ENCODE assay signal across 34 cellular contexts in the genomic region with DNA sequence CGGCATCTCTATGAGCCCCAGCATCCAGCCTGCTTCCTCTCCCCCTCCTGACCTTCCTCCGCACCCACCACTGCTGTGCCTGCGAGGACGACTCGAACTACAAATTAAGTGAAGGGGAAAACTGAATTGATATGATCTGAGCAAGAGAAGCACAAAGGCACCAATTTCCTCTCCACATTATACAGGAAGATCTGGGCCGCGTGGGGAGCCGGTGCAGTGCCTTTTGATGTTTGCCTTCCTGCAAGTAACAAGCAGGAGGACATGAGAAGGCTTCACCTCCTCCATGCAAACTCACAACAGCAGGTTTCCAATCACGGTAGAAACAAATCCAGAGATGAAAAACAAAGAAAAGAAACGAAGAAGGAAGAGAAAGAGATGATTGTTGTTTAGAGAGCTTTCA. TPM values are rescaled to one million over a fixed set of nuclear protein-coding genes. Genes with fewer than 3 reads are reported as not detected.
"Had no signal": no experiment of that assay in that cellular context is flagged by ENCODE, and none has a peak within 500 bp of the region (broad histone marks: within the 10 kb centered on the region; RNA-seq: fewer than 3 reads in every experiment).

No MANE protein-coding gene starts in this region.

- H3K4me3 ChIP-seq: ascending aorta, breast epithelium, cardiac muscle cell, coronary artery, dorsolateral prefrontal cortex, esophagus muscularis mucosa, gastrocnemius medialis, heart left ventricle had no signal

- ATAC-seq: activated naive CD4-positive, alpha-beta T cell treated with anti-CD3 and anti-CD28 coated beads, Interleukin-2, amount 50 U/mL, for 72 hours; activated T-cell treated with anti-CD3 and anti-CD28 coated beads, Interleukin-2, amount 50 U/mL, for 72 hours; foreskin keratinocyte; gastrocnemius medialis; heart left ventricle; T-helper 17 cell; WTC11 had no signal

- H3K9me3 ChIP-seq: ascending aorta, breast epithelium, esophagus muscularis mucosa, gastrocnemius medialis, heart left ventricle had no signal

- H3K27ac ChIP-seq: ascending aorta, breast epithelium, cardiac muscle cell, coronary artery, dorsolateral prefrontal cortex, esophagus muscularis mucosa, foreskin keratinocyte, gastrocnemius medialis, heart left ventricle, VCaP had no signal

- H3K27me3 ChIP-seq: ascending aorta, breast epithelium, gastrocnemius medialis had no signal

- H3K4me1 ChIP-seq: ascending aorta, breast epithelium, esophagus muscularis mucosa, foreskin keratinocyte, gastrocnemius medialis, heart left ventricle had no signal

- H3K36me3 Mint-ChIP-seq: activated naive CD4-positive, alpha-beta T cell treated with anti-CD3 and anti-CD28 coated beads, Interleukin-2, amount 10 ng/mL, durations not matched to agents 7 days and 5 days; activated naive CD4-positive, alpha-beta T cell treated with anti-CD3 and anti-CD28 coated beads, Interleukin-2, amount 50 U/mL, for 72 hours; activated naive CD8-positive, alpha-beta T cell treated with anti-CD3 and anti-CD28 coated beads, Interleukin-2, amount 10 ng/mL, durations not matched to agents 7 days and 5 days; brain; WTC11 had no signal

- H3K9me3 Mint-ChIP-seq: activated CD4-positive, alpha-beta memory T cell treated with anti-CD3 and anti-CD28 coated beads, Interleukin-2, amount 10 ng/mL, durations not matched to agents 7 days and 5 days; activated CD4-positive, alpha-beta T cell treated with anti-CD3 and anti-CD28 coated beads, Interleukin-2, amount 10 ng/mL, durations not matched to agents 7 days and 5 days; activated naive CD4-positive, alpha-beta T cell treated with anti-CD3 and anti-CD28 coated beads, Interleukin-2, amount 10 ng/mL, durations not matched to agents 7 days and 5 days; activated naive CD4-positive, alpha-beta T cell treated with anti-CD3 and anti-CD28 coated beads, Interleukin-2, amount 50 U/mL, for 72 hours; activated naive CD8-positive, alpha-beta T cell treated with anti-CD3 and anti-CD28 coated beads, Interleukin-2, amount 10 ng/mL, durations not matched to agents 7 days and 5 days; activated T-cell treated with anti-CD3 and anti-CD28 coated beads, Interleukin-2, amount 50 U/mL, for 24 hours; activated T-cell treated with anti-CD3 and anti-CD28 coated beads, Interleukin-2, amount 50 U/mL, for 72 hours; central memory CD8-positive, alpha-beta T cell; dendritic cell treated with granulocyte-macrophage colony-stimulating factor and Interleukin-4, amounts not matched to agents 40 ng/mL and 50 ng/mL, for 4 days; endodermal cell; T-helper 2 cell treated with Interferon-gamma antibody and Interleukin-4, amounts not matched to agents 5 μg/mL and 100 μg/mL, for 36 hours; WTC11 had no signal

- H3K4me1 Mint-ChIP-seq: activated CD4-positive, alpha-beta memory T cell treated with anti-CD3 and anti-CD28 coated beads, Interleukin-2, amount 10 ng/mL, durations not matched to agents 7 days and 5 days; activated naive CD4-positive, alpha-beta T cell treated with anti-CD3 and anti-CD28 coated beads, Interleukin-2, amount 10 ng/mL, durations not matched to agents 7 days and 5 days; brain; central memory CD8-positive, alpha-beta T cell; endodermal cell had no signal

- H3K4me3 Mint-ChIP-seq: activated CD4-positive, alpha-beta memory T cell treated with anti-CD3 and anti-CD28 coated beads, Interleukin-2, amount 10 ng/mL, durations not matched to agents 7 days and 5 days; activated CD4-positive, alpha-beta T cell treated with anti-CD3 and anti-CD28 coated beads, Interleukin-2, amount 10 ng/mL, durations not matched to agents 7 days and 5 days; activated naive CD4-positive, alpha-beta T cell treated with anti-CD3 and anti-CD28 coated beads, Interleukin-2, amount 10 ng/mL, durations not matched to agents 7 days and 5 days; activated naive CD8-positive, alpha-beta T cell treated with anti-CD3 and anti-CD28 coated beads, Interleukin-2, amount 10 ng/mL, durations not matched to agents 7 days and 5 days; activated T-cell treated with anti-CD3 and anti-CD28 coated beads, Interleukin-2, amount 50 U/mL, for 24 hours; activated T-cell treated with anti-CD3 and anti-CD28 coated beads, Interleukin-2, amount 50 U/mL, for 72 hours; brain; central memory CD8-positive, alpha-beta T cell; dendritic cell treated with granulocyte-macrophage colony-stimulating factor and Interleukin-4, amounts not matched to agents 40 ng/mL and 50 ng/mL, for 4 days; endodermal cell; T-helper 17 cell; T-helper 2 cell treated with Interferon-gamma antibody and Interleukin-4, amounts not matched to agents 5 μg/mL and 100 μg/mL, for 36 hours; WTC11 had no signal

- DNase-seq: activated CD4-positive, alpha-beta memory T cell treated with anti-CD3 and anti-CD28 coated beads, Interleukin-2, amount 10 ng/mL, durations not matched to agents 7 days and 5 days; activated CD4-positive, alpha-beta T cell treated with anti-CD3 and anti-CD28 coated beads for 1 hour; activated CD4-positive, alpha-beta T cell treated with anti-CD3 and anti-CD28 coated beads for 4 hours; activated CD4-positive, alpha-beta T cell treated with anti-CD3 and anti-CD28 coated beads, Interleukin-2, amount 10 ng/mL, durations not matched to agents 7 days and 5 days; activated CD4-positive, alpha-beta T cell treated with anti-CD3 and anti-CD28 coated beads, Interleukin-2, amount 50 U/mL, for 4 hours; activated CD8-positive, alpha-beta memory T cell treated with anti-CD3 and anti-CD28 coated beads, Interleukin-2, amount 50 U/mL, for 48 hours; activated gamma-delta T cell; activated naive CD4-positive, alpha-beta T cell; activated naive CD4-positive, alpha-beta T cell treated with anti-CD3 and anti-CD28 coated beads, Interleukin-2, amount 10 ng/mL, durations not matched to agents 7 days and 5 days; activated naive CD8-positive, alpha-beta T cell treated with anti-CD3 and anti-CD28 coated beads, Interleukin-2, amount 10 ng/mL, durations not matched to agents 7 days and 5 days; activated T-cell treated with anti-CD3 and anti-CD28 coated beads for 4 hours; activated T-cell treated with anti-CD3 and anti-CD28 coated beads, Interleukin-2, amount 50 U/mL, for 24 hours; activated T-cell treated with anti-CD3 and anti-CD28 coated beads, Interleukin-2, amount 50 U/mL, for 72 hours; dorsolateral prefrontal cortex; effector memory CD4-positive, alpha-beta T cell; endodermal cell; erythroblast; foreskin keratinocyte; gastrocnemius medialis; glutamatergic neuron; heart left ventricle; T-helper 17 cell had no signal

- H3K27ac Mint-ChIP-seq: activated CD4-positive, alpha-beta memory T cell treated with anti-CD3 and anti-CD28 coated beads, Interleukin-2, amount 10 ng/mL, durations not matched to agents 7 days and 5 days; activated CD4-positive, alpha-beta T cell treated with anti-CD3 and anti-CD28 coated beads, Interleukin-2, amount 10 ng/mL, durations not matched to agents 7 days and 5 days; activated naive CD4-positive, alpha-beta T cell treated with anti-CD3 and anti-CD28 coated beads, Interleukin-2, amount 10 ng/mL, durations not matched to agents 7 days and 5 days; activated naive CD4-positive, alpha-beta T cell treated with anti-CD3 and anti-CD28 coated beads, Interleukin-2, amount 50 U/mL, for 72 hours; activated naive CD8-positive, alpha-beta T cell treated with anti-CD3 and anti-CD28 coated beads, Interleukin-2, amount 10 ng/mL, durations not matched to agents 7 days and 5 days; activated T-cell treated with anti-CD3 and anti-CD28 coated beads, Interleukin-2, amount 50 U/mL, for 24 hours; activated T-cell treated with anti-CD3 and anti-CD28 coated beads, Interleukin-2, amount 50 U/mL, for 72 hours; brain; dendritic cell treated with granulocyte-macrophage colony-stimulating factor and Interleukin-4, amounts not matched to agents 40 ng/mL and 50 ng/mL, for 4 days; endodermal cell; T-helper 17 cell; T-helper 2 cell treated with Interferon-gamma antibody and Interleukin-4, amounts not matched to agents 5 μg/mL and 100 μg/mL, for 36 hours; WTC11 had no signal

- H3K27me3 Mint-ChIP-seq: activated CD4-positive, alpha-beta memory T cell treated with anti-CD3 and anti-CD28 coated beads, Interleukin-2, amount 10 ng/mL, durations not matched to agents 7 days and 5 days had no signal

- H3K36me3 ChIP-seq: ascending aorta, breast epithelium, cardiac muscle cell, esophagus muscularis mucosa, gastrocnemius medialis, heart left ventricle had no signal

RNA-seq across cellular contexts. Expression of a gene that starts 57.8 kb away (rescaled TPM):
- total RNA-seq: activated CD4-positive, alpha-beta T cell treated with anti-CD3 and anti-CD28 coated beads, Interleukin-2, amount 10 ng/mL, durations not matched to agents 7 days and 5 days; activated naive CD4-positive, alpha-beta T cell treated with anti-CD3 and anti-CD28 coated beads, Interleukin-2, amount 50 U/mL, for 72 hours; activated T-cell treated with anti-CD3 and anti-CD28 coated beads, Interleukin-2, amount 50 U/mL, for 72 hours; T-helper 17 cell had no signal
